11 cellular contexts compared by ENCODE assay signal in genomic region chr2:166700079-166700478, GRCh38.
DNase-seq lines count a peak whose midpoint lies in the region; ATAC-seq and TF ChIP-seq lines count a peak whose summit lies in the region.
"Had no signal": no experiment of that assay in that cellular context is flagged by ENCODE, and none has a peak within 500 bp of the region (broad histone marks: within the 10 kb centered on the region; RNA-seq: fewer than 3 reads in every experiment).

No MANE protein-coding gene starts in this region.

- no peak overlapping the region for H3T11ph ChIP-seq in H9 (ENCODE audit: low read length)

- no peak overlapping the region for H3K14ac ChIP-seq in H9 (ENCODE audit: insufficient read depth, low read length)

- H3K9ac ChIP-seq in H9 (ENCODE audit: extremely low read depth, insufficient read length, low read length) = no peak overlapping the region

- H4K8ac ChIP-seq in H9 (replicated peaks; ENCODE audit: insufficient read length, low read depth, low read length) = no peak overlapping the region

- H2BK5ac ChIP-seq in H9 (ENCODE audit: insufficient read length, low read length) = no peak overlapping the region

- no peaks in the 10 kb centered on the region for H3K23me2 ChIP-seq in H9 (ENCODE audit: insufficient read length, low read depth, low read length, poor library complexity, severe bottlenecking)

- no peak overlapping the region for H2BK15ac ChIP-seq in H9 (ENCODE audit: low read depth, low read length)

- no peaks in the 10 kb centered on the region for H3K79me1 ChIP-seq in H9 (ENCODE audit: insufficient read depth, low read depth, low read length, poor library complexity, severe bottlenecking)

- no peak overlapping the region for H3K4ac ChIP-seq in H9 (ENCODE audit: low read depth, low read length)

- no peak for ATAC-seq in HG03457 (IDR thresholded peaks at IDR 0.05; ENCODE audit: unreplicated experiment)
- ATAC-seq: upper lobe of right lung had no signal

- no peak overlapping the region for H2BK120ac ChIP-seq in H9 (ENCODE audit: low read depth, low read length, poor library complexity, severe bottlenecking)

- no peak overlapping the region for H2AFZ ChIP-seq in H9 (ENCODE audit: low read length)

- H3K27ac ChIP-seq in H9 (ENCODE audit: insufficient read length, low read depth, low read length) = no peak overlapping the region
- H3K27ac ChIP-seq: spleen, upper lobe of right lung had no signal

- H3K27me3 ChIP-seq in H9 (ENCODE audit: insufficient read depth, low read length) = no peaks in the 10 kb centered on the region
- H3K27me3 ChIP-seq: spleen, upper lobe of right lung had no signal

- H4K91ac ChIP-seq in H9 (ENCODE audit: insufficient read length, low read depth, low read length) = no peak overlapping the region

- H2BK12ac ChIP-seq in H9 (ENCODE audit: insufficient read length, low read depth, low read length) = no peak overlapping the region

- no peaks in the 10 kb centered on the region for H3K27me3 Mint-ChIP-seq in H9 (ENCODE audit: low read depth)

- H3K79me2 ChIP-seq in H9 (ENCODE audit: insufficient read depth, low read length) = no peaks in the 10 kb centered on the region

- H3K9me3 Mint-ChIP-seq in H9 = no peaks in the 10 kb centered on the region; a peak in 1 of 5 replicates

- no peak overlapping the region for H4K5ac ChIP-seq in H9 (ENCODE audit: insufficient read length, low read depth, low read length)

- H3K27ac Mint-ChIP-seq in H9 = no peak overlapping the region

- DNase-seq in AG09319 (ENCODE audit: extremely low read depth, low read depth) = no peak
- DNase-seq in H9 = no peak
- DNase-seq in SK-MEL-5 (ENCODE audit: low read depth, low spot score) = peak; percentile 13
- DNase-seq in iris pigment epithelial cell (ENCODE audit: low read depth) = peak; percentile 6
- DNase-seq in stimulated activated CD4-positive, alpha-beta T cell treated with anti-CD3 and anti-CD28 coated beads, Interleukin-15, amount 100 ng/mL, for 24 hours = no peak
- no peak for DNase-seq in NCI-H1436 (lab: John Stamatoyannopoulos, UW)
- DNase-seq in activated naive CD4-positive, alpha-beta T cell (lab: John Stamatoyannopoulos, UW) = no peak
- DNase-seq: H7, spleen, upper lobe of right lung had no signal

- H3K4me1 Mint-ChIP-seq in H9 = no peaks in the 10 kb centered on the region

- TF ChIP-seq CTCF in AG09319 (IDR thresholded peaks at IDR 0.05; ENCODE audit: low read depth, low read length) (peak; percentile 7), H9 (conservative IDR thresholded peaks at IDR 0.05) (peak; percentile 39; the same call in 1 of the 3 replicates)

- no peaks in the 10 kb centered on the region for H3K4me1 ChIP-seq in H9 (ENCODE audit: insufficient read depth, low read length)
- H3K4me1 ChIP-seq: spleen, upper lobe of right lung had no signal

- no peaks in the 10 kb centered on the region for H3K36me3 Mint-ChIP-seq in H9 (ENCODE audit: insufficient read depth in 1 of 3, low read depth in 3 of 3)

- H3K9me3 ChIP-seq in H9 (ENCODE audit: control insufficient read depth, low read depth, low read length) = no peaks in the 10 kb centered on the region
- H3K9me3 ChIP-seq: spleen, upper lobe of right lung had no signal

- no peak overlapping the region for H3K56ac ChIP-seq in H9 (ENCODE audit: insufficient read length, low read depth, low read length)

- H3K18ac ChIP-seq in H9 (ENCODE audit: insufficient read length, low read depth, low read length) = no peak overlapping the region

- H2AK5ac ChIP-seq in H9 (ENCODE audit: insufficient read length, low read length) = no peak overlapping the region

- no peak overlapping the region for H3K23ac ChIP-seq in H9 (ENCODE audit: insufficient read length, low read depth, low read length)

- no peak overlapping the region for H3K4me3 Mint-ChIP-seq in H9

- H3K4me2 ChIP-seq in H9 (ENCODE audit: insufficient read depth, insufficient read length, low read length) = no peak overlapping the region

- H2BK20ac ChIP-seq in H9 (ENCODE audit: low read depth, low read length, poor library complexity, severe bottlenecking) = no peak overlapping the region

- no peaks in the 10 kb centered on the region for H4K20me1 ChIP-seq in H9 (ENCODE audit: control insufficient read depth, insufficient read depth, insufficient read length)

- WGBS in H9 (ENCODE audit: extremely low coverage, insufficient read length, low lambda C conversion rate) = no CpG with 5 or more reads among the region's 2 CpGs

- in situ Hi-C loops in SK-MEL-5 (cut with HindIII; ENCODE audit: low pct_unique_long_range_greater_than_20kb, low sequenced_read_pairs) = no loop called here

Comparison
In these comparisons a context has a peak if more than half of its experiments do, and no peak if none do; other contexts are left out.
1. DNase-seq: peak in SK-MEL-5 (single experiment) and iris pigment epithelial cell (single experiment); none in AG09319 (single experiment), H9 (single experiment), stimulated activated CD4-positive, alpha-beta T cell treated with anti-CD3 and anti-CD28 coated beads, Interleukin-15, amount 100 ng/mL, for 24 hours (single experiment), NCI-H1436 (single experiment) and activated naive CD4-positive, alpha-beta T cell (0 of 4).